ENCODE assay signal across 1 cellular context in genomic region chr14:94021001-94021400, GRCh38.
TF ChIP-seq lines count a peak whose summit lies in the region.

No MANE protein-coding gene starts in this region.

TF ChIP-seq in GM12878, 131 proteins besides CTCF, POLR2A, EP300 and RAD21:
- TF ChIP-seq FOS (IDR thresholded peaks at IDR 0.05; ENCODE audit: borderline replicate concordance, extremely low read depth, insufficient read length) (no peak), POU2F2 (IDR thresholded peaks at IDR 0.05; ENCODE audit: borderline replicate concordance, low read depth, low read length) (no peak), SIN3A (IDR thresholded peaks at IDR 0.05; ENCODE audit: low read depth, low read length) (no peak), SUPT20H (IDR thresholded peaks at IDR 0.05; ENCODE audit: borderline replicate concordance, control insufficient read depth, low read depth, low read length) (no peak), FOXK2 (IDR thresholded peaks at IDR 0.05) (no peak), EED (IDR thresholded peaks at IDR 0.05; ENCODE audit: low read depth) (no peak), CHD1 (IDR thresholded peaks at IDR 0.05; ENCODE audit: low read depth, low read length) (no peak)
